Comparison of ENCODE assay signal across 8 cellular contexts in genomic region chr16:68264128-68265077, GRCh38. TPM values are rescaled to one million over a fixed set of nuclear protein-coding genes. Genes with fewer than 3 reads are reported as not detected.
A peak's percentile ranks its signal among the peaks of the same experiment; 100 is the strongest.
DNase-seq lines count a peak whose midpoint lies in the region; ATAC-seq and TF ChIP-seq lines count a peak whose summit lies in the region.

Gene SLC7A6 (plus strand): TSS chr16:68264526. CDS start chr16:68274727, 10,201 bp downstream.

- peak within 1 kb of the TSS; percentile 98 to 100 (median 99) for H3K27ac Mint-ChIP-seq in CD4-positive, alpha-beta memory T cell

- H4K91ac ChIP-seq in neuronal stem cell (ENCODE audit: low read depth, low read length, poor library complexity) = peak within 1 kb of the TSS; percentile 25

- peak within 1 kb of the TSS; percentile 100 for H3K14ac ChIP-seq in neuronal stem cell (ENCODE audit: low read length)

- peaks cover 30 to 67% (median 50%) of the 10 kb centered on the region in 4 donors for H3K4me1 Mint-ChIP-seq in CD4-positive, alpha-beta memory T cell

- H3K4ac ChIP-seq in neuronal stem cell (ENCODE audit: low read length) = peak within 1 kb of the TSS; percentile 80

- H2AFZ ChIP-seq in neuronal stem cell (ENCODE audit: low read length) = peak within 1 kb of the TSS; percentile 94

- H3K4me2 ChIP-seq in neuronal stem cell (ENCODE audit: insufficient read depth, low read length, poor library complexity, severe bottlenecking) = peak within 1 kb of the TSS; percentile 99

- CTCF ChIA-PET in CD4-positive, alpha-beta memory T cell (lab: Charles Lee; ENCODE audit: partially characterized antibody) = interaction anchor here (0.8 to 25.3 kb wide), 17 partner anchors 10 to 248 kb away, joined by 3 to 680 read pairs (median 5); partner anchors contain the start of genes PLA2G15, PRMT7 and SLC7A6OS

- no CpG with 5 or more reads among the region's 123 CpGs for WGBS in neuronal stem cell (ENCODE audit: extremely low coverage in 2 of 2, insufficient read length in 2 of 2, insufficient replicate concordance in 1 of 2), 2 donors

- peak within 1 kb of the TSS; percentile 68 to 93 for H3K4me3 ChIP-seq in CD4-positive, alpha-beta memory T cell (ENCODE audit: low read length in 2 of 2)
- peak within 1 kb of the TSS; percentile 88 to 92 for H3K4me3 ChIP-seq in neuronal stem cell (ENCODE audit: low read length in 2 of 2)

- H3K36me3 Mint-ChIP-seq in CD4-positive, alpha-beta memory T cell = peaks cover 15 to 36% of the 10 kb centered on the region in 2 donors

- H2BK15ac ChIP-seq in neuronal stem cell (ENCODE audit: low read length) = peak within 1 kb of the TSS; percentile 39

- no peaks in the 10 kb centered on the region for H3K27me3 Mint-ChIP-seq in CD4-positive, alpha-beta memory T cell

- POLR2A ChIA-PET in CD4-positive, alpha-beta memory T cell (lab: Charles Lee; ENCODE audit: partially characterized antibody) = interaction anchor here (0.7 to 44.5 kb wide), 21 partner anchors 10 to 329 kb away, joined by 3 to 1508 read pairs (median 5); partner anchors contain the start of genes ESRP2, NFATC3, PLA2G15 and PRMT7

- H3K9me3 Mint-ChIP-seq in CD4-positive, alpha-beta memory T cell = peaks cover 0 to 9% (median 0%) of the 10 kb centered on the region in 8 donors

- H3K36me3 ChIP-seq in CD4-positive, alpha-beta memory T cell (ENCODE audit: insufficient read depth, low read length) = peaks cover 8% of the 10 kb centered on the region
- H3K36me3 ChIP-seq in neuronal stem cell (replicated peaks in 1 of 2; ENCODE audit: control insufficient read depth in 2 of 2, insufficient read depth in 2 of 2, low read length in 2 of 2) = peaks cover 5 to 9% of the 10 kb centered on the region in 2 donors

- ATAC-seq in GM19328 (IDR thresholded peaks at IDR 0.05; ENCODE audit: unreplicated experiment) (peak; percentile 52), HG03520 (IDR thresholded peaks at IDR 0.05; ENCODE audit: unreplicated experiment) (peak; percentile 57)

- H2BK120ac ChIP-seq in neuronal stem cell (ENCODE audit: low read depth, low read length) = no peak within 1 kb of the TSS

- H3K9ac ChIP-seq in neuronal stem cell (ENCODE audit: low read depth, low read length, poor library complexity) = peak within 1 kb of the TSS; percentile 98

- peak within 1 kb of the TSS; percentile 28 for H2BK12ac ChIP-seq in neuronal stem cell (ENCODE audit: low read length)

- H3K23ac ChIP-seq in neuronal stem cell (ENCODE audit: low read depth, low read length, poor library complexity) = peak within 1 kb of the TSS; percentile 99

- H3K9me3 ChIP-seq in CD4-positive, alpha-beta memory T cell (ENCODE audit: control insufficient read depth in 1 of 2, low read length in 2 of 2) = no peaks in the 10 kb centered on the region
- H3K9me3 ChIP-seq in neuronal stem cell (replicated peaks in 1 of 2; ENCODE audit: control insufficient read depth in 2 of 2, insufficient read depth in 1 of 2, low read depth in 1 of 2, low read length in 2 of 2) = peaks cover 0 to 2% of the 10 kb centered on the region in 2 donors

- peak within 1 kb of the TSS; percentile 99 for H3K18ac ChIP-seq in neuronal stem cell (ENCODE audit: low read length)

- H3K79me1 ChIP-seq in neuronal stem cell (ENCODE audit: low read depth, low read length) = peaks cover 3% of the 10 kb centered on the region

- TF ChIP-seq CTCF in subcutaneous adipose tissue (IDR thresholded peaks at IDR 0.05; ENCODE audit: low read depth) = no peak

- H3K27me3 ChIP-seq in CD4-positive, alpha-beta memory T cell (ENCODE audit: insufficient read depth, low read length) = no peaks in the 10 kb centered on the region
- peaks cover 0 to 5% (median 0%) of the 10 kb centered on the region in 3 experiments for H3K27me3 ChIP-seq in neuronal stem cell (ENCODE audit: control insufficient read depth in 3 of 3, insufficient read depth in 3 of 3, low read depth in 1 of 3, low read length in 3 of 3)

- H2AK5ac ChIP-seq in neuronal stem cell (ENCODE audit: low read depth, low read length) = peak within 1 kb of the TSS; percentile 78

- peaks cover 58% of the 10 kb centered on the region for H3K4me1 ChIP-seq in CD4-positive, alpha-beta memory T cell (ENCODE audit: insufficient read depth, low read length)
- H3K4me1 ChIP-seq in neuronal stem cell (ENCODE audit: control insufficient read depth in 2 of 2, insufficient read depth in 1 of 2, low read depth in 1 of 2, low read length in 2 of 2) = peaks cover 0 to 9% of the 10 kb centered on the region in 2 donors

- peak within 1 kb of the TSS; percentile 44 for H2BK5ac ChIP-seq in neuronal stem cell (ENCODE audit: low read length)

- H3K4me3 Mint-ChIP-seq in CD4-positive, alpha-beta memory T cell = peak within 1 kb of the TSS; percentile 94 to 99 (median 97)

- peak within 1 kb of the TSS; percentile 77 for H4K8ac ChIP-seq in neuronal stem cell (ENCODE audit: low read depth, low read length)

- H3K27ac ChIP-seq in CD4-positive, alpha-beta memory T cell (ENCODE audit: low read depth, low read length) = peak within 1 kb of the TSS; percentile 97
- no peak within 1 kb of the TSS for H3K27ac ChIP-seq in neuronal stem cell (replicated peaks; ENCODE audit: low read length)

- intact Hi-C loops in CD4-positive, alpha-beta memory T cell (cut with micrococcal nuclease) = loop anchor here (1.0 kb wide), 5 partner anchors 9 to 46 kb away; partner anchors contain the start of genes PLA2G15 and SLC7A6OS

- DNase-seq in CD4-positive, alpha-beta memory T cell = peak; percentile 79 to 86 (median 85)
- DNase-seq in SHP77 (lab: John Stamatoyannopoulos, UW) (peak; percentile 58 to 59), activated gamma-delta T cell treated with Interleukin-2 at 50 U/mL for 16 hours (peak; percentile 70), foreskin melanocyte (peak; percentile 48), neuronal stem cell (ENCODE audit: low spot score) (peak; percentile 75)

RNA-seq across cellular contexts. Expression of gene SLC7A6, which starts in this region (rescaled TPM):
- 100 to 1,000 TPM; 190 to 194 TPM for total RNA-seq in CD4-positive, alpha-beta memory T cell
- polyA plus RNA-seq in CD4-positive, alpha-beta memory T cell = 10 to 100 TPM; 14.4 to 21.1 TPM
- 9.0 TPM for polyA plus RNA-seq in neuronal stem cell (2013, experiment 1 of 2)
- 8.7 TPM for polyA plus RNA-seq in neuronal stem cell (2013, experiment 2 of 2)
- total RNA-seq in subcutaneous adipose tissue = 100 to 1,000 TPM in 3 of 4 donors, 10 to 100 TPM in 1; 87.4 to 494 (median 177) TPM
